ENCODE assay signal across 1 cellular context in the genomic region with DNA sequence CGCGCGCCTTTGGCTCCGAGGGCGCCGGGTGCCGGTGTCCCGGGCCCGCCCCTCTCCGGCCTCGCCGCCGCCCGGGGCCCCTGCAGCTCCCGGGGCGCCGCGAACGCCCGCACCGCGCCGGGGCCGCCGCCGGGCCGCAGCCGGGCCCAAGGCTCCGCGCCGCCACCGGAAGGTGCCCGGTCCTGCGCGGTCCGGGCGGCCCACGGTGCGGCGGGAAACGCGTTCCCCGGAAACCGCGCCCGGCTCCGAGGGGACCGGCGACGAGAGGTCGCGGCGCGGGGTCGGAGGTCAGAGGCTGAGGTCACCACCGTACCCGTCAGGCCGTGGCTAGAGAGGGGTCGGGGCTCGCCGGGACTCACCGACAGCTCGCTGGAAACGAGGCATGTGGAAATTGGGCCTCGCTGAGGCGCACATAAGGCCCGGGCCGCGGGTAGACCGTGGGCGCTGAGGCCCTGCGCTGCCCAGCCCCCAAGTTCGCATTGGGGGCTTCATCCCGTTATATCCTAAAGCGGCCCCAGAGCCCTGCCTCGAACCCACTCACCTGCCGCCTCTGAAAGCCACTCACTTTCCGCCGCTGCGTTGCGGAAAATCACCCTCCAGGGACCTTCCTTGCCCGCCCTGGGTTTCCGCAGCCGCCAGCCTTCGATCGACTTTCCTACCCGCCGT.
TF ChIP-seq lines count a peak whose summit lies in the region.

A gene (minus strand): TSS at position 167 of the 666 bp plus-strand sequence. CDS start 745 bp downstream, outside the sequence.

TF ChIP-seq in HepG2, 621 proteins besides CTCF, POLR2A, EP300 and RAD21 (continued from another document and continues in another):
- no peak for TF ChIP-seq ZNF644 (CRISPR knock-in tag; IDR thresholded peaks at IDR 0.05; ENCODE audit: low read depth)
- peak; percentile 84 for TF ChIP-seq KMT2B (CRISPR knock-in tag; IDR thresholded peaks at IDR 0.05)
- TF ChIP-seq ZNF30 (CRISPR knock-in tag; IDR thresholded peaks at IDR 0.05), result no peak
- TF ChIP-seq CCDC6 (CRISPR knock-in tag; IDR thresholded peaks at IDR 0.05), result 0 out of 2 replicates have a peak, but pooled peaks have one; percentile 57
- no peak for TF ChIP-seq ADNP (CRISPR knock-in tag; IDR thresholded peaks at IDR 0.05)
- TF ChIP-seq ZBTB38 (CRISPR knock-in tag; IDR thresholded peaks at IDR 0.05), result peak; percentile 100
- no peak for TF ChIP-seq ZNF232 (CRISPR knock-in tag; IDR thresholded peaks at IDR 0.05; ENCODE audit: borderline replicate concordance)
- TF ChIP-seq ZNF337 (CRISPR knock-in tag; IDR thresholded peaks at IDR 0.05; ENCODE audit: borderline replicate concordance, low read depth), result peak; percentile 41; the same call in 1 of the 2 replicates
- TF ChIP-seq NAIF1 (CRISPR knock-in tag; IDR thresholded peaks at IDR 0.05; ENCODE audit: borderline replicate concordance), result peak; percentile 52; the same call in 1 of the 2 replicates
- TF ChIP-seq TMF1 (CRISPR knock-in tag; IDR thresholded peaks at IDR 0.05; ENCODE audit: low read depth), result peak; percentile 90; the same call in 1 of the 2 replicates
- TF ChIP-seq SP140L (CRISPR knock-in tag; IDR thresholded peaks at IDR 0.05; ENCODE audit: borderline replicate concordance), result peak; percentile 43; the same call in 1 of the 2 replicates
- TF ChIP-seq, protein P1, sequence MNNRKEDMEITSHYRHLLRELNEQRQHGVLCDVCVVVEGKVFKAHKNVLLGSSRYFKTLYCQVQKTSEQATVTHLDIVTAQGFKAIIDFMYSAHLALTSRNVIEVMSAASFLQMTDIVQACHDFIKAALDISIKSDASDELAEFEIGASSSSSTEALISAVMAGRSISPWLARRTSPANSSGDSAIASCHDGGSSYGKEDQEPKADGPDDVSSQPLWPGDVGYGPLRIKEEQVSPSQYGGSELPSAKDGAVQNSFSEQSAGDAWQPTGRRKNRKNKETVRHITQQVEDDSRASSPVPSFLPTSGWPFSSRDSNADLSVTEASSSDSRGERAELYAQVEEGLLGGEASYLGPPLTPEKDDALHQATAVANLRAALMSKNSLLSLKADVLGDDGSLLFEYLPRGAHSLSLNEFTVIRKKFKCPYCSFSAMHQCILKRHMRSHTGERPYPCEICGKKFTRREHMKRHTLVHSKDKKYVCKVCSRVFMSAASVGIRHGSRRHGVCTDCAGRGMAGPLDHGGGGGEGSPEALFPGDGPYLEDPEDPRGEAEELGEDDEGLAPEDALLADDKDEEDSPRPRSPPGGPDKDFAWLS (CRISPR knock-in tag; IDR thresholded peaks at IDR 0.05; ENCODE audit: borderline replicate concordance), result 0 out of 2 replicates have a peak, but pooled peaks have one; percentile 83
- peak; percentile 78 for TF ChIP-seq PPARG (CRISPR knock-in tag; conservative IDR thresholded peaks at IDR 0.05)
- TF ChIP-seq ZSCAN22 (CRISPR knock-in tag; IDR thresholded peaks at IDR 0.05), result no peak
- peak; percentile 86; the same call in 1 of the 2 replicates for TF ChIP-seq ZNF543 (CRISPR knock-in tag; IDR thresholded peaks at IDR 0.05)
- peak; percentile 36; the same call in 1 of the 2 replicates for TF ChIP-seq ZFP1 (CRISPR knock-in tag; IDR thresholded peaks at IDR 0.05)
- TF ChIP-seq ZNF572 (CRISPR knock-in tag; IDR thresholded peaks at IDR 0.05), result peak; percentile 22; the same call in 1 of the 2 replicates
- TF ChIP-seq RCOR2 (CRISPR knock-in tag; IDR thresholded peaks at IDR 0.05), result no peak
- peak; percentile 91 for TF ChIP-seq MED8 (CRISPR knock-in tag; IDR thresholded peaks at IDR 0.05; ENCODE audit: insufficient replicate concordance)
- peak; percentile 84; the same call in 1 of the 2 replicates for TF ChIP-seq HNF4G (IDR thresholded peaks at IDR 0.05; ENCODE audit: borderline replicate concordance, low read depth, low read length)
- peak; percentile 89 for TF ChIP-seq HNF4G (CRISPR knock-in tag; IDR thresholded peaks at IDR 0.05; ENCODE audit: borderline replicate concordance, low read depth)
- TF ChIP-seq, protein P2, sequence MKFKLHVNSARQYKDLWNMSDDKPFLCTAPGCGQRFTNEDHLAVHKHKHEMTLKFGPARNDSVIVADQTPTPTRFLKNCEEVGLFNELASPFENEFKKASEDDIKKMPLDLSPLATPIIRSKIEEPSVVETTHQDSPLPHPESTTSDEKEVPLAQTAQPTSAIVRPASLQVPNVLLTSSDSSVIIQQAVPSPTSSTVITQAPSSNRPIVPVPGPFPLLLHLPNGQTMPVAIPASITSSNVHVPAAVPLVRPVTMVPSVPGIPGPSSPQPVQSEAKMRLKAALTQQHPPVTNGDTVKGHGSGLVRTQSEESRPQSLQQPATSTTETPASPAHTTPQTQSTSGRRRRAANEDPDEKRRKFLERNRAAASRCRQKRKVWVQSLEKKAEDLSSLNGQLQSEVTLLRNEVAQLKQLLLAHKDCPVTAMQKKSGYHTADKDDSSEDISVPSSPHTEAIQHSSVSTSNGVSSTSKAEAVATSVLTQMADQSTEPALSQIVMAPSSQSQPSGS (CRISPR knock-in tag; IDR thresholded peaks at IDR 0.05), result peak; percentile 92
- TF ChIP-seq, protein P3, sequence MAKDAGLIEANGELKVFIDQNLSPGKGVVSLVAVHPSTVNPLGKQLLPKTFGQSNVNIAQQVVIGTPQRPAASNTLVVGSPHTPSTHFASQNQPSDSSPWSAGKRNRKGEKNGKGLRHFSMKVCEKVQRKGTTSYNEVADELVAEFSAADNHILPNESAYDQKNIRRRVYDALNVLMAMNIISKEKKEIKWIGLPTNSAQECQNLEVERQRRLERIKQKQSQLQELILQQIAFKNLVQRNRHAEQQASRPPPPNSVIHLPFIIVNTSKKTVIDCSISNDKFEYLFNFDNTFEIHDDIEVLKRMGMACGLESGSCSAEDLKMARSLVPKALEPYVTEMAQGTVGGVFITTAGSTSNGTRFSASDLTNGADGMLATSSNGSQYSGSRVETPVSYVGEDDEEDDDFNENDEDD (CRISPR knock-in tag; IDR thresholded peaks at IDR 0.05; ENCODE audit: borderline replicate concordance), result peak; percentile 86; the same call in 1 of the 2 replicates
- TF ChIP-seq ZNF619 (CRISPR knock-in tag; IDR thresholded peaks at IDR 0.05), result no peak
- TF ChIP-seq MTF1 (CRISPR knock-in tag; IDR thresholded peaks at IDR 0.05), result no peak
- TF ChIP-seq NFE2L2 (IDR thresholded peaks at IDR 0.05; ENCODE audit: low read length), result no peak
- TF ChIP-seq NBN (conservative IDR thresholded peaks at IDR 0.05), result no peak
- peak; percentile 89; the same call in 1 of the 2 replicates for TF ChIP-seq NR1H2 (CRISPR knock-in tag; IDR thresholded peaks at IDR 0.05; ENCODE audit: borderline replicate concordance, low read depth)
- peak; percentile 79; the same call in 1 of the 2 replicates for TF ChIP-seq RELA (CRISPR knock-in tag; IDR thresholded peaks at IDR 0.05)
- TF ChIP-seq PRPF4 (IDR thresholded peaks at IDR 0.05; ENCODE audit: low read depth, low read length, poor library complexity, severe bottlenecking), result peak; percentile 96
- TF ChIP-seq JUND (CRISPR knock-in tag; IDR thresholded peaks at IDR 0.05), result peak; percentile 85
- TF ChIP-seq ZNF329 (CRISPR knock-in tag; IDR thresholded peaks at IDR 0.05; ENCODE audit: low read depth), result peak; percentile 90
- peak in 1 of 2 experiments; percentile 94; a peak in 2 of 4 replicates for TF ChIP-seq KLF16 (CRISPR knock-in tag; IDR thresholded peaks at IDR 0.05)
- TF ChIP-seq JDP2 (CRISPR knock-in tag; IDR thresholded peaks at IDR 0.05; ENCODE audit: borderline replicate concordance), result no peak
- peak; percentile 53; the same call in 1 of the 2 replicates for TF ChIP-seq ZNF782 (CRISPR knock-in tag; IDR thresholded peaks at IDR 0.05; ENCODE audit: borderline replicate concordance)
- TF ChIP-seq, protein P4, sequence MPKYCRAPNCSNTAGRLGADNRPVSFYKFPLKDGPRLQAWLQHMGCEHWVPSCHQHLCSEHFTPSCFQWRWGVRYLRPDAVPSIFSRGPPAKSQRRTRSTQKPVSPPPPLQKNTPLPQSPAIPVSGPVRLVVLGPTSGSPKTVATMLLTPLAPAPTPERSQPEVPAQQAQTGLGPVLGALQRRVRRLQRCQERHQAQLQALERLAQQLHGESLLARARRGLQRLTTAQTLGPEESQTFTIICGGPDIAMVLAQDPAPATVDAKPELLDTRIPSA (CRISPR knock-in tag; IDR thresholded peaks at IDR 0.05; ENCODE audit: borderline replicate concordance), result no peak; the same call in 1 of the 2 replicates
- TF ChIP-seq, protein P5, sequence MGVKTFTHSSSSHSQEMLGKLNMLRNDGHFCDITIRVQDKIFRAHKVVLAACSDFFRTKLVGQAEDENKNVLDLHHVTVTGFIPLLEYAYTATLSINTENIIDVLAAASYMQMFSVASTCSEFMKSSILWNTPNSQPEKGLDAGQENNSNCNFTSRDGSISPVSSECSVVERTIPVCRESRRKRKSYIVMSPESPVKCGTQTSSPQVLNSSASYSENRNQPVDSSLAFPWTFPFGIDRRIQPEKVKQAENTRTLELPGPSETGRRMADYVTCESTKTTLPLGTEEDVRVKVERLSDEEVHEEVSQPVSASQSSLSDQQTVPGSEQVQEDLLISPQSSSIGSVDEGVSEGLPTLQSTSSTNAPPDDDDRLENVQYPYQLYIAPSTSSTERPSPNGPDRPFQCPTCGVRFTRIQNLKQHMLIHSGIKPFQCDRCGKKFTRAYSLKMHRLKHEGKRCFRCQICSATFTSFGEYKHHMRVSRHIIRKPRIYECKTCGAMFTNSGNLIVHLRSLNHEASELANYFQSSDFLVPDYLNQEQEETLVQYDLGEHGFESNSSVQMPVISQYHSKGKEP (CRISPR knock-in tag; IDR thresholded peaks at IDR 0.05), result 0 out of 2 replicates have a peak, but pooled peaks have one; percentile 55
- TF ChIP-seq DPF2 (CRISPR knock-in tag; IDR thresholded peaks at IDR 0.05; ENCODE audit: borderline replicate concordance, low read depth), result peak; percentile 43; the same call in 1 of the 2 replicates
- TF ChIP-seq, protein P6, sequence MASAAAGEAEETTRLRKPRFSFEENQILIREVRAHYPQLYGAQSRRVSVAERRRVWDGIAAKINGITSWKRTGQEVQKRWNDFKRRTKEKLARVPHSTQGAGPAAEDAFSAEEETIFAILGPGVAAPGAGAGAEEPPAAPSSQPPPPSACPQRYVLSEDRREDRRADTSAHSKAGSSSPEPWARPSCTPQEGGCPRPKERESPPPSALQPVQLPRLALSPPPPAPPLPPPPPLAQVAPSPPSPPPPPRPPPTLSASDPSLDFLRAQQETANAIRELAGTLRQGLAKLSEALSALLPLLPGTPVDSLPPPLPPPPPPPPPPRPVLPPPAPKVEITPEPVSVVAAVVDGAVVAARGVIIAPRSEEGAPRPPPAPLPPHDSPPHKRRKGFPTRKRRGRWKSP (CRISPR knock-in tag; IDR thresholded peaks at IDR 0.05), result no peak; the same call in 1 of the 2 replicates
- TF ChIP-seq HDAC6 (IDR thresholded peaks at IDR 0.05; ENCODE audit: low read depth, low read length), result no peak
- TF ChIP-seq PCBP2 (optimal IDR thresholded peaks at IDR 0.05; ENCODE audit: low read depth, low read length, poor library complexity, severe bottlenecking), result no peak
- peak; percentile 92 for TF ChIP-seq ZMYM4 (CRISPR knock-in tag; IDR thresholded peaks at IDR 0.05)
- no peak for TF ChIP-seq ATF1 (CRISPR knock-in tag; IDR thresholded peaks at IDR 0.05)
- TF ChIP-seq FIP1L1 (IDR thresholded peaks at IDR 0.05; ENCODE audit: borderline replicate concordance, insufficient read depth, low read depth, low read length), result no peak
- TF ChIP-seq SYNCRIP (IDR thresholded peaks at IDR 0.05; ENCODE audit: insufficient read depth, low read depth, low read length), result no peak
- TF ChIP-seq, protein P7, sequence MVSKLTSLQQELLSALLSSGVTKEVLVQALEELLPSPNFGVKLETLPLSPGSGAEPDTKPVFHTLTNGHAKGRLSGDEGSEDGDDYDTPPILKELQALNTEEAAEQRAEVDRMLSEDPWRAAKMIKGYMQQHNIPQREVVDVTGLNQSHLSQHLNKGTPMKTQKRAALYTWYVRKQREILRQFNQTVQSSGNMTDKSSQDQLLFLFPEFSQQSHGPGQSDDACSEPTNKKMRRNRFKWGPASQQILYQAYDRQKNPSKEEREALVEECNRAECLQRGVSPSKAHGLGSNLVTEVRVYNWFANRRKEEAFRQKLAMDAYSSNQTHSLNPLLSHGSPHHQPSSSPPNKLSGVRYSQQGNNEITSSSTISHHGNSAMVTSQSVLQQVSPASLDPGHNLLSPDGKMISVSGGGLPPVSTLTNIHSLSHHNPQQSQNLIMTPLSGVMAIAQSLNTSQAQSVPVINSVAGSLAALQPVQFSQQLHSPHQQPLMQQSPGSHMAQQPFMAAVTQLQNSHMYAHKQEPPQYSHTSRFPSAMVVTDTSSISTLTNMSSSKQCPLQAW (CRISPR knock-in tag; IDR thresholded peaks at IDR 0.05), result no peak
- TF ChIP-seq CREM (IDR thresholded peaks at IDR 0.05), result no peak
- no peak for TF ChIP-seq CREM (CRISPR knock-in tag; IDR thresholded peaks at IDR 0.05)
- TF ChIP-seq ZNF224 (CRISPR knock-in tag; IDR thresholded peaks at IDR 0.05), result no peak; the same call in 1 of the 2 replicates
- TF ChIP-seq, protein P8, sequence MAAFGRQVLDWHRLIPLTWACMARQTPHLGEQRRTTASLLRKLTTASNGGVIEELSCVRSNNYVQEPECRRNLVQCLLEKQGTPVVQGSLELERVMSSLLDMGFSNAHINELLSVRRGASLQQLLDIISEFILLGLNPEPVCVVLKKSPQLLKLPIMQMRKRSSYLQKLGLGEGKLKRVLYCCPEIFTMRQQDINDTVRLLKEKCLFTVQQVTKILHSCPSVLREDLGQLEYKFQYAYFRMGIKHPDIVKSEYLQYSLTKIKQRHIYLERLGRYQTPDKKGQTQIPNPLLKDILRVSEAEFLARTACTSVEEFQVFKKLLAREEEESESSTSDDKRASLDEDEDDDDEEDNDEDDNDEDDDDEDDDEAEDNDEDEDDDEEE (CRISPR knock-in tag; IDR thresholded peaks at IDR 0.05), result peak; percentile 6; the same call in 1 of the 2 replicates
- TF ChIP-seq, protein P9, sequence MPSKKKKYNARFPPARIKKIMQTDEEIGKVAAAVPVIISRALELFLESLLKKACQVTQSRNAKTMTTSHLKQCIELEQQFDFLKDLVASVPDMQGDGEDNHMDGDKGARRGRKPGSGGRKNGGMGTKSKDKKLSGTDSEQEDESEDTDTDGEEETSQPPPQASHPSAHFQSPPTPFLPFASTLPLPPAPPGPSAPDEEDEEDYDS (CRISPR knock-in tag; IDR thresholded peaks at IDR 0.05), result peak; percentile 58; the same call in 1 of the 2 replicates
- TF ChIP-seq ARHGAP35 (CRISPR knock-in tag; IDR thresholded peaks at IDR 0.05; ENCODE audit: borderline replicate concordance), result peak; percentile 38; the same call in 1 of the 2 replicates
- no peak for TF ChIP-seq ZNF282 (IDR thresholded peaks at IDR 0.05; ENCODE audit: partially characterized antibody)
- TF ChIP-seq, protein P10, sequence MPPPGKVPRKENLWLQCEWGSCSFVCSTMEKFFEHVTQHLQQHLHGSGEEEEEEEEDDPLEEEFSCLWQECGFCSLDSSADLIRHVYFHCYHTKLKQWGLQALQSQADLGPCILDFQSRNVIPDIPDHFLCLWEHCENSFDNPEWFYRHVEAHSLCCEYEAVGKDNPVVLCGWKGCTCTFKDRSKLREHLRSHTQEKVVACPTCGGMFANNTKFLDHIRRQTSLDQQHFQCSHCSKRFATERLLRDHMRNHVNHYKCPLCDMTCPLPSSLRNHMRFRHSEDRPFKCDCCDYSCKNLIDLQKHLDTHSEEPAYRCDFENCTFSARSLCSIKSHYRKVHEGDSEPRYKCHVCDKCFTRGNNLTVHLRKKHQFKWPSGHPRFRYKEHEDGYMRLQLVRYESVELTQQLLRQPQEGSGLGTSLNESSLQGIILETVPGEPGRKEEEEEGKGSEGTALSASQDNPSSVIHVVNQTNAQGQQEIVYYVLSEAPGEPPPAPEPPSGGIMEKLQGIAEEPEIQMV (CRISPR knock-in tag; IDR thresholded peaks at IDR 0.05; ENCODE audit: low read depth), result peak; percentile 68; the same call in 1 of the 2 replicates
- 0 out of 2 replicates have a peak, but pooled peaks have one; percentile 70 for TF ChIP-seq ZNF674 (CRISPR knock-in tag; IDR thresholded peaks at IDR 0.05; ENCODE audit: low read depth)
- TF ChIP-seq ZNF7 (CRISPR knock-in tag; IDR thresholded peaks at IDR 0.05), result peak; percentile 42; the same call in 1 of the 2 replicates
- no peak for TF ChIP-seq ZNF256 (CRISPR knock-in tag; conservative IDR thresholded peaks at IDR 0.05)
